Comparison of ENCODE assay signal across 12 cellular contexts in the genomic region with DNA sequence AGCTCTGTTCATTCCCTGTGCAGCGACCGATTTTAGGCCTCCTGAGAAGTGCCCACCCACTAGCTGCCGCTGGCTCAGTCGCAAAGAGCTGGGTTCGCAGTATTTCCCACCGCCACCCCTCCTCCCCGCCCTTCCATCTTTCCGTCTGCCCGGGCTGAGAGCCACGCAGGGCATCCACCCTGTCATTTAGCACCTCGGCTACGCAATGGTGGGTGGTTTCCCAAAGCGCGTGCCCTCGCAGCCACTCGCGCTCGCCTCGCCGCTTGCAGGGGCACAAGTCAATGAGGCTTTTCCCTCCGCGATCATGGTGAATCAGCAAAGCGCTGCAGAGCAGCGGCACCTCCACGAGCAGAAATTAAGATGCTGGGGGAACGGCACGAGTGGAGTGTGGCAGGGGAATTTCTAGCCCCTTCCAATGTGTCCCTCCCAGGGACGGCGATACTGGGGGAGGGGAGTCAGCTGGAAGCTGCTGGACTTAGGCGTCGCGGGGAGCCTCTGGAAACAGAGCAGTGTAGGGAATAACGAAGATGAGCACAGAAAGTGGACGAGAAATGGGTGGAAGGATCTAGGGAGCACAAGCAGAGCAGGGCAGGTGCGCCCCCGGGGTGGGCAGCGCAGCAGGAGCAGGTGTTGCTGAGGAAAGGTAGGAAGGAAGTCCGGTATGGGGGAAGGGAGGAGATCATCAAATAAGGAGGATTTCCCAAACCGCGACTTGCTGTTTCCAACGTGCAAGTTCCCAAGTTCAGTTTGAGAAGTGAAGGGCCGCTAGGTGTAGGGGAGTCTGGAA. TPM values are rescaled to one million over a fixed set of nuclear protein-coding genes. Genes with fewer than 3 reads are reported as not detected.
A peak's percentile ranks its signal among the peaks of the same experiment; 100 is the strongest.
DNase-seq lines count a peak whose midpoint lies in the region; ATAC-seq and TF ChIP-seq lines count a peak whose summit lies in the region.
"Had no signal": no experiment of that assay in that cellular context is flagged by ENCODE, and none has a peak within 500 bp of the region (broad histone marks: within the 10 kb centered on the region; RNA-seq: fewer than 3 reads in every experiment).

No MANE protein-coding gene starts in this region.

- peak overlapping the region; percentile 15 for H3K4me3 ChIP-seq in Jurkat, Clone E6-1 (ENCODE audit: low read length)
- H3K4me3 ChIP-seq in rectal smooth muscle tissue (ENCODE audit: low read length): peak overlapping the region; percentile 58

- H3K36me3 Mint-ChIP-seq in CD4-positive, alpha-beta T cell (ENCODE audit: low read depth): no peaks in the 10 kb centered on the region

- no peaks in the 10 kb centered on the region for H3K9me3 ChIP-seq in CD4-positive, alpha-beta T cell (ENCODE audit: control insufficient read depth, low read length)

- no peak for DNase-seq in CD4-positive, alpha-beta T cell
- no peak for DNase-seq in Jurkat, Clone E6-1 (ENCODE audit: low read depth, low spot score)
- DNase-seq in globus pallidus (ENCODE audit: low spot score) (peak; percentile 35), inferior parietal cortex (ENCODE audit: extremely low spot score) (no peak), NCI-H446 (lab: John Stamatoyannopoulos, UW) (no peak), AML-193 (lab: John Stamatoyannopoulos, UW) (no peak)
- DNase-seq: activated T-cell treated with anti-CD3 and anti-CD28 coated beads for 4 hours, Karpas-422 had no signal

- peaks cover 8% of the 10 kb centered on the region for H3K27me3 ChIP-seq in CD4-positive, alpha-beta T cell (ENCODE audit: control insufficient read depth, insufficient read depth, low read length)
- peaks cover 10% of the 10 kb centered on the region for H3K27me3 ChIP-seq in rectal smooth muscle tissue (ENCODE audit: control insufficient read depth, insufficient read depth, low read length)

- CTCF ChIA-PET in CD4-positive, alpha-beta T cell (lab: Charles Lee): no interaction called here

- intact Hi-C loops in CD4-positive, alpha-beta T cell (cut with DNase I, micrococcal nuclease): no loop called here

- no peak overlapping the region for H3K27ac ChIP-seq in CD4-positive, alpha-beta T cell (ENCODE audit: low read depth, low read length)
- no peak overlapping the region for H3K27ac ChIP-seq in rectal smooth muscle tissue (ENCODE audit: low read depth, low read length)

- peak overlapping the region; percentile 71 for H3K4me3 Mint-ChIP-seq in CD4-positive, alpha-beta T cell

- ATAC-seq in CD4-positive, alpha-beta T cell (ENCODE audit: poor library complexity): no peak
- no peak for ATAC-seq in GM19463 (IDR thresholded peaks at IDR 0.05; ENCODE audit: unreplicated experiment)

- H3K9me3 Mint-ChIP-seq in CD4-positive, alpha-beta T cell: no peaks in the 10 kb centered on the region

- no peaks in the 10 kb centered on the region for H3K36me3 ChIP-seq in rectal smooth muscle tissue (ENCODE audit: control insufficient read depth, insufficient read depth, low read length)

- H3K4me1 Mint-ChIP-seq in CD4-positive, alpha-beta T cell (ENCODE audit: low read depth): peaks cover 5% of the 10 kb centered on the region

- H3K27me3 Mint-ChIP-seq in CD4-positive, alpha-beta T cell: peaks cover 51% of the 10 kb centered on the region

- no peaks in the 10 kb centered on the region for H3K4me1 ChIP-seq in rectal smooth muscle tissue (ENCODE audit: control insufficient read depth, insufficient read depth, low read length)

- POLR2A ChIA-PET in CD4-positive, alpha-beta T cell (lab: Charles Lee): no interaction called here

- H3K27ac Mint-ChIP-seq in CD4-positive, alpha-beta T cell: no peak overlapping the region

- TF ChIP-seq CTCF in CD4-positive, alpha-beta T cell (IDR thresholded peaks at IDR 0.05): no peak

- no peak overlapping the region for H3K9ac ChIP-seq in rectal smooth muscle tissue (ENCODE audit: low read length)

RNA-seq across cellular contexts. Expression of gene PTCHD1, which starts 2.4 kb away (rescaled TPM):
- not detected for total RNA-seq in CD4-positive, alpha-beta T cell
- polyA plus RNA-seq in Jurkat, Clone E6-1 (2012; ENCODE audit: insufficient read depth, insufficient read length): not detected
- total RNA-seq: fibroblast of lung, pulmonary artery endothelial cell had no signal
